Comparison of ENCODE assay signal across 8 cellular contexts in the genomic region with DNA sequence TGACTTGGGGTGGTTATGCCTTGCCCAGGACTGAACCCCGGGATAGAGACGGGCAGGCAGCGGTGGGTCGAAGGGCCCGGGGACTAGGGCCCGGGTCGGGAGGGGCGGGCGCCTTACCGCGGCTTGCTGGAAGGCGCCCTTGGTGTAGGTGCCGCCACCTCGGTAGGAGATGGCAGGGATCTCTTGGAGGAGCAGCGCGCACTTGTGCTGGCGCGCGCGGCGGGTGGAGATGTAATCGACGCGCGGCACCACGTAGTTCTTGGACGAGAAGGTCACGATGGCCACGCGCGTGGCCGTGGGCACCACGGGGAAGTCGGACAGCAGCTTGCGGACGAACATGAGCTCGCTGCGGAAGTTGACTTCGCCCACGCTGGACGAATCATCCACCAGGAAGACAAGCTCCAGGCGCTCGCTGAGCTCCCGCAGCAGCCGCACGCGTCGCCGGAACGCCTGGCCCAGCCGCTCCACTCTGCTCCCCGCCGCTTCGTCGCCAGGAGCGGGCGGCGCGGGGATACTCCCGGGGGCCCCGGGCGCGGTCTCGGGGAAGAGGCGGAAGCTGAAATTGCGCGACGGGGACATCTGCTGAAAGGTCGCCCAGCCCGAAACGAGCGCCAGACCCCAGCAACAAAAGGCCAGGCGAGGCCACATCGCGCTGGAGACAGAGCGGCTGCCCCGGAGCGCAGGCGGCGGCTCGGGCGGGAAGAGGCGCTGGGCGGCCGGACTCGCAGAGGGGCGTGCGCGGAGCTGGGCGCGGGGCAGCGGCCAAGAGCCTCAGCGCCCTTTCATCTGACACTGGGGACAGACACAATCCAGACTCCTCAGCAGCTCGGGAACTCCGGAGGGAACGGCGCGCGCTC. TPM values are rescaled to one million over a fixed set of nuclear protein-coding genes. Genes with fewer than 3 reads are reported as not detected.
DNase-seq lines count a peak whose midpoint lies in the region; ATAC-seq and TF ChIP-seq lines count a peak whose summit lies in the region.

A gene (minus strand): TSS at position 846 of the 857 bp plus-strand sequence. CDS start 198 bp downstream, at position 648.

- ATAC-seq in Right ventricle myocardium superior (ENCODE audit: poor library complexity) (peak; percentile 86), HG03354 (IDR thresholded peaks at IDR 0.05; ENCODE audit: poor library complexity, severe bottlenecking, unreplicated experiment) (no peak), GM18868 (IDR thresholded peaks at IDR 0.05; ENCODE audit: unreplicated experiment) (no peak)

- H3K9ac ChIP-seq in adipocyte (ENCODE audit: low read length) (peak within 1 kb of the TSS; percentile 99), Karpas-422 (ENCODE audit: low read length) (no peak within 1 kb of the TSS)

- H3K4me2 ChIP-seq in osteoblast (ENCODE audit: insufficient read depth, low read length), result peak within 1 kb of the TSS; percentile 82
- no peak within 1 kb of the TSS for H3K4me2 ChIP-seq in Karpas-422 (ENCODE audit: low read depth, low read length, poor library complexity, severe bottlenecking)

- intact Hi-C loops in Right ventricle myocardium superior (cut with DNase I), result no loop called here

- DNase-seq in HK-2 (ENCODE audit: unreplicated experiment) (peak; percentile 25), adipocyte (ENCODE audit: low read depth) (peak; percentile 82), Right ventricle myocardium superior (peak; percentile 68), osteoblast (ENCODE audit: insufficient read length, low spot score, missing footprints) (peak; percentile 84), UCSD-AML1 (lab: John Stamatoyannopoulos, UW; ENCODE audit: unreplicated experiment) (no peak), Karpas-422 (no peak)

- no peaks in the 10 kb centered on the region for H3K9me3 ChIP-seq in adipocyte (ENCODE audit: control insufficient read depth, low read length)
- no peaks in the 10 kb centered on the region for H3K9me3 ChIP-seq in osteoblast (ENCODE audit: low read depth, low read length)
- H3K9me3 ChIP-seq in Karpas-422 (ENCODE audit: low read length), result no peaks in the 10 kb centered on the region

- H3K4me3 ChIP-seq in adipocyte (ENCODE audit: low read length) (peak within 1 kb of the TSS; percentile 98), osteoblast (ENCODE audit: insufficient read depth, low read length) (peak within 1 kb of the TSS; percentile 89), Karpas-422 (ENCODE audit: low read length) (no peak within 1 kb of the TSS)

- no peaks in the 10 kb centered on the region for H3K9me2 ChIP-seq in Karpas-422 (replicated peaks; ENCODE audit: insufficient read depth, low read length)

- TF ChIP-seq CTCF in osteoblast (IDR thresholded peaks at IDR 0.05; ENCODE audit: extremely low read depth, low read depth, low read length), result no peak

- H3K36me3 ChIP-seq in adipocyte (ENCODE audit: control insufficient read depth, insufficient read depth, low read length, severe bottlenecking), result peaks cover 4% of the 10 kb centered on the region
- peaks cover 4% of the 10 kb centered on the region for H3K36me3 ChIP-seq in osteoblast (ENCODE audit: insufficient read depth, low read length)
- H3K36me3 ChIP-seq in Karpas-422 (ENCODE audit: insufficient read depth, low read length), result no peaks in the 10 kb centered on the region

- H3K4me1 ChIP-seq in adipocyte (ENCODE audit: control insufficient read depth, insufficient read depth, low read length), result peaks cover 44% of the 10 kb centered on the region
- peaks cover 46% of the 10 kb centered on the region for H3K4me1 ChIP-seq in osteoblast (ENCODE audit: insufficient read depth, low read length)
- H3K4me1 ChIP-seq in Karpas-422 (ENCODE audit: low read length), result no peaks in the 10 kb centered on the region

- H3K27ac ChIP-seq in osteoblast (ENCODE audit: low read depth, low read length) (peak within 1 kb of the TSS; percentile 71), Karpas-422 (ENCODE audit: low read length) (no peak within 1 kb of the TSS)

- H3K79me2 ChIP-seq in osteoblast (ENCODE audit: insufficient read depth, low read length), result peaks cover 53% of the 10 kb centered on the region
- no peaks in the 10 kb centered on the region for H3K79me2 ChIP-seq in Karpas-422 (ENCODE audit: low read length)

- no peaks in the 10 kb centered on the region for H4K20me1 ChIP-seq in osteoblast (ENCODE audit: insufficient read depth, low read length)
- no peaks in the 10 kb centered on the region for H4K20me1 ChIP-seq in Karpas-422 (ENCODE audit: insufficient read depth, low read depth, low read length)

- H3K27me3 ChIP-seq in adipocyte (replicated peaks; ENCODE audit: control insufficient read depth, insufficient read depth, low read length) (no peaks in the 10 kb centered on the region), osteoblast (ENCODE audit: insufficient read depth, low read length) (no peaks in the 10 kb centered on the region), Karpas-422 (ENCODE audit: low read length) (no peaks in the 10 kb centered on the region)

- H2AFZ ChIP-seq in osteoblast (ENCODE audit: low read length) (peak within 1 kb of the TSS; percentile 77), Karpas-422 (ENCODE audit: low read length) (no peak within 1 kb of the TSS)

RNA-seq across cellular contexts. Expression of the gene that starts here (rescaled TPM):
- 6.8 TPM for total RNA-seq in Right ventricle myocardium superior
- total RNA-seq in osteoblast, result 37.6 and 43.0 TPM in 2 replicates
- not detected in 2 replicates for total RNA-seq in Karpas-422 (2014; rRNA removed; shearing (Covaris generic); ENCODE audit: low replicate concordance)

Comparison
In these comparisons a context has a peak if more than half of its experiments do, and no peak if none do; other contexts are left out.
1. DNase-seq: peak in HK-2 (single experiment), adipocyte (single experiment), Right ventricle myocardium superior (single experiment) and osteoblast (single experiment); none in UCSD-AML1 (single experiment) and Karpas-422 (single experiment).